In genomic region chr4:123411976-123412589, GRCh38 we compare ENCODE assay signal across 8 cellular contexts. TPM values are rescaled to one million over a fixed set of nuclear protein-coding genes. Genes with fewer than 3 reads are reported as not detected.
DNase-seq lines count a peak whose midpoint lies in the region; ATAC-seq and TF ChIP-seq lines count a peak whose summit lies in the region.
"Had no signal": no experiment of that assay in that cellular context is flagged by ENCODE, and none has a peak within 500 bp of the region (broad histone marks: within the 10 kb centered on the region; RNA-seq: fewer than 3 reads in every experiment).

No MANE protein-coding gene starts in this region.

- TF ChIP-seq CTCF in NB4 (IDR thresholded peaks at IDR 0.05; ENCODE audit: low read depth, low read length) (no peak), neural crest cell (conservative IDR thresholded peaks at IDR 0.05) (no peak)

- peak; percentile 73 for ATAC-seq in GM19025 (IDR thresholded peaks at IDR 0.05; ENCODE audit: low read depth, unreplicated experiment)
- ATAC-seq in HG02610 (IDR thresholded peaks at IDR 0.05; ENCODE audit: unreplicated experiment), result peak; percentile 82

- peaks cover 3% of the 10 kb centered on the region for H3K36me3 Mint-ChIP-seq in neural crest cell (ENCODE audit: low read depth)

- peak overlapping the region; percentile 63 for H3K27ac Mint-ChIP-seq in neural crest cell (ENCODE audit: unreplicated experiment)

- H3K9me3 Mint-ChIP-seq in neural crest cell, result no peaks in the 10 kb centered on the region

- no peak overlapping the region for H3K4me3 ChIP-seq in NB4 (ENCODE audit: low read depth, low read length)
- H3K4me3 ChIP-seq: skin epidermis had no signal

- DNase-seq in NB4 (ENCODE audit: low read depth) (peak; percentile 63), neural crest cell (ENCODE audit: low read depth, low spot score) (no peak), activated gamma-delta T cell (lab: John Stamatoyannopoulos, UW) (no peak), amygdala (lab: John Stamatoyannopoulos, UW) (no peak), COLO829 (ENCODE audit: low spot score) (no peak)

- no peaks in the 10 kb centered on the region for H3K27me3 Mint-ChIP-seq in neural crest cell (ENCODE audit: low read depth)

- TF ChIP-seq POLR2A in NB4 (IDR thresholded peaks at IDR 0.05; ENCODE audit: extremely low read depth, insufficient read length), result no peak

- H3K4me3 Mint-ChIP-seq in neural crest cell, result no peak overlapping the region

- H3K4me1 Mint-ChIP-seq in neural crest cell, result peaks cover 41% of the 10 kb centered on the region

RNA-seq across cellular contexts. Expression of gene SPRY1, which starts 15.5 kb away (rescaled TPM):
- 125 and 134 TPM in 2 replicates for total RNA-seq in neural crest cell
